Comparison of ENCODE assay signal across 18 cellular contexts in genomic region chr3:112346491-112347122, GRCh38. TPM values are rescaled to one million over a fixed set of nuclear protein-coding genes. Genes with fewer than 3 reads are reported as not detected.
A peak's percentile ranks its signal among the peaks of the same experiment; 100 is the strongest.
DNase-seq lines count a peak whose midpoint lies in the region; ATAC-seq and TF ChIP-seq lines count a peak whose summit lies in the region.
"Had no signal": no experiment of that assay in that cellular context is flagged by ENCODE, and none has a peak within 500 bp of the region (broad histone marks: within the 10 kb centered on the region; RNA-seq: fewer than 3 reads in every experiment).

No MANE protein-coding gene starts in this region.

- H3K18ac ChIP-seq in H9 (ENCODE audit: insufficient read length, low read depth, low read length), result no peak overlapping the region

- no peak for TF ChIP-seq CTCF in H9 (conservative IDR thresholded peaks at IDR 0.05)

- H3K4ac ChIP-seq in H9 (ENCODE audit: low read depth, low read length), result no peak overlapping the region

- peaks cover 14% of the 10 kb centered on the region; the same call in 1 of the 2 replicates for H3K79me2 ChIP-seq in H9 (ENCODE audit: insufficient read depth, low read length)

- H3K4me3 Mint-ChIP-seq in activated naive CD8-positive, alpha-beta T cell, result no peak overlapping the region
- no peak overlapping the region for H3K4me3 Mint-ChIP-seq in activated naive CD8-positive, alpha-beta T cell treated with anti-CD3 and anti-CD28 coated beads for 36 hours
- H3K4me3 Mint-ChIP-seq in H9 (no peak overlapping the region), T-helper 17 cell (no peak overlapping the region)
- no peak overlapping the region for H3K4me3 Mint-ChIP-seq in activated T-helper 17 cell treated with anti-CD3 and anti-CD28 coated beads, Interleukin-2, amount 50 U/mL, for 72 hours
- H3K4me3 Mint-ChIP-seq in stimulated activated naive B cell treated with anti-CD40 and anti-IgM and Interleukin-4, amounts not matched to agents 10 μg/mL and 1 μg/mL and 100 μg/mL, for 72 hours, result peak overlapping the region in 1 of 2 donors; percentile 31
- H3K4me3 Mint-ChIP-seq: CD4-positive, alpha-beta T cell had no signal

- no peak overlapping the region for H2BK15ac ChIP-seq in H9 (ENCODE audit: low read depth, low read length)

- no peak overlapping the region for H4K91ac ChIP-seq in H9 (ENCODE audit: insufficient read length, low read depth, low read length)

- H3K14ac ChIP-seq in H9 (ENCODE audit: insufficient read depth, low read length), result no peak overlapping the region

- no peaks in the 10 kb centered on the region for H3K23me2 ChIP-seq in H9 (ENCODE audit: insufficient read length, low read depth, low read length, poor library complexity, severe bottlenecking)

- H3K27ac ChIP-seq in H9 (ENCODE audit: insufficient read length, low read depth, low read length), result no peak overlapping the region
- H3K27ac ChIP-seq: SJCRH30 had no signal

- H3K27ac Mint-ChIP-seq in activated naive CD8-positive, alpha-beta T cell, result peak overlapping the region; percentile 13
- H3K27ac Mint-ChIP-seq in activated naive CD8-positive, alpha-beta T cell treated with anti-CD3 and anti-CD28 coated beads for 36 hours, result no peak overlapping the region
- H3K27ac Mint-ChIP-seq in H9 (peak overlapping the region; percentile 1 to 19 (median 14); a peak in 5 of 7 replicates), T-helper 17 cell (no peak overlapping the region)
- peak overlapping the region; percentile 3 for H3K27ac Mint-ChIP-seq in activated T-helper 17 cell treated with anti-CD3 and anti-CD28 coated beads, Interleukin-2, amount 50 U/mL, for 72 hours
- peak overlapping the region; percentile 75 for H3K27ac Mint-ChIP-seq in stimulated activated naive B cell treated with anti-CD40 and anti-IgM and Interleukin-4, amounts not matched to agents 10 μg/mL and 1 μg/mL and 100 μg/mL, for 72 hours
- H3K27ac Mint-ChIP-seq: CD4-positive, alpha-beta T cell had no signal

- no peak overlapping the region for H3K4me2 ChIP-seq in H9 (ENCODE audit: insufficient read depth, insufficient read length, low read length)

- peaks cover 7% of the 10 kb centered on the region; the same call in 1 of the 2 replicates for H3K4me1 ChIP-seq in H9 (ENCODE audit: insufficient read depth, low read length)
- H3K4me1 ChIP-seq: BE2C had no signal

- H3K27me3 Mint-ChIP-seq in activated naive CD8-positive, alpha-beta T cell, result no peaks in the 10 kb centered on the region
- H3K27me3 Mint-ChIP-seq in activated naive CD8-positive, alpha-beta T cell treated with anti-CD3 and anti-CD28 coated beads for 36 hours, result no peaks in the 10 kb centered on the region
- H3K27me3 Mint-ChIP-seq in H9 (ENCODE audit: low read depth), result no peaks in the 10 kb centered on the region
- no peaks in the 10 kb centered on the region for H3K27me3 Mint-ChIP-seq in activated T-helper 17 cell treated with anti-CD3 and anti-CD28 coated beads, Interleukin-2, amount 50 U/mL, for 72 hours
- H3K27me3 Mint-ChIP-seq in stimulated activated naive B cell treated with anti-CD40 and anti-IgM and Interleukin-4, amounts not matched to agents 10 μg/mL and 1 μg/mL and 100 μg/mL, for 72 hours, result no peaks in the 10 kb centered on the region
- peaks cover 5% of the 10 kb centered on the region for H3K27me3 Mint-ChIP-seq in T-helper 17 cell
- H3K27me3 Mint-ChIP-seq: CD4-positive, alpha-beta T cell had no signal

- H3K23ac ChIP-seq in H9 (ENCODE audit: insufficient read length, low read depth, low read length), result no peak overlapping the region

- H2AK5ac ChIP-seq in H9 (ENCODE audit: insufficient read length, low read length), result no peak overlapping the region

- H4K5ac ChIP-seq in H9 (ENCODE audit: insufficient read length, low read depth, low read length), result no peak overlapping the region

- H2BK20ac ChIP-seq in H9 (ENCODE audit: low read depth, low read length, poor library complexity, severe bottlenecking), result no peak overlapping the region

- H3K9me3 Mint-ChIP-seq in activated naive CD8-positive, alpha-beta T cell (ENCODE audit: low read depth), result peaks cover 8% of the 10 kb centered on the region
- H3K9me3 Mint-ChIP-seq in activated naive CD8-positive, alpha-beta T cell treated with anti-CD3 and anti-CD28 coated beads for 36 hours, result peaks cover 4% of the 10 kb centered on the region
- peaks cover 0 to 4% of the 10 kb centered on the region in 2 experiments; a peak in 3 of 5 replicates for H3K9me3 Mint-ChIP-seq in H9
- no peaks in the 10 kb centered on the region for H3K9me3 Mint-ChIP-seq in activated T-helper 17 cell treated with anti-CD3 and anti-CD28 coated beads, Interleukin-2, amount 50 U/mL, for 72 hours
- H3K9me3 Mint-ChIP-seq in stimulated activated naive B cell treated with anti-CD40 and anti-IgM and Interleukin-4, amounts not matched to agents 10 μg/mL and 1 μg/mL and 100 μg/mL, for 72 hours, result peaks cover 5 to 7% of the 10 kb centered on the region in 2 donors

- H2BK5ac ChIP-seq in H9 (ENCODE audit: insufficient read length, low read length), result no peak overlapping the region

- DNase-seq in activated naive CD8-positive, alpha-beta T cell treated with anti-CD3 and anti-CD28 coated beads for 36 hours, result no peak
- DNase-seq in H9 (no peak), middle frontal gyrus (ENCODE audit: extremely low spot score, low spot score) (no peak), T-helper 17 cell (no peak)
- no peak for DNase-seq in stimulated activated naive B cell treated with anti-CD40 and anti-IgM and Interleukin-4, amounts not matched to agents 10 μg/mL and 1 μg/mL and 100 μg/mL, for 72 hours
- DNase-seq: BE2C; CD4-positive, alpha-beta T cell; NCI-H1436; NCI-H2029; NCI-H2171 treated with DMSO at 0.1 percent for 48 hours; NCI-H446 treated with DMSO at 0.1 percent for 48 hours; NK-92 treated with Interleukin-12 subunit alpha and Interleukin-12 subunit beta, amount 100 ng/mL, for 24 hours; RPMI8226; SJCRH30 had no signal

- no CpG with 5 or more reads among the region's 3 CpGs for WGBS in H9 (ENCODE audit: extremely low coverage, insufficient read length, low lambda C conversion rate)

- no peak overlapping the region for H3K56ac ChIP-seq in H9 (ENCODE audit: insufficient read length, low read depth, low read length)

- H4K8ac ChIP-seq in H9 (replicated peaks; ENCODE audit: insufficient read length, low read depth, low read length), result no peak overlapping the region

- peaks cover 39% of the 10 kb centered on the region for H3K4me1 Mint-ChIP-seq in activated naive CD8-positive, alpha-beta T cell (ENCODE audit: low read depth)
- H3K4me1 Mint-ChIP-seq in activated naive CD8-positive, alpha-beta T cell treated with anti-CD3 and anti-CD28 coated beads for 36 hours, result peaks cover 37% of the 10 kb centered on the region
- H3K4me1 Mint-ChIP-seq in H9 (peaks cover 34 to 46% of the 10 kb centered on the region in 2 experiments), T-helper 17 cell (peaks cover 4% of the 10 kb centered on the region)
- H3K4me1 Mint-ChIP-seq in activated T-helper 17 cell treated with anti-CD3 and anti-CD28 coated beads, Interleukin-2, amount 50 U/mL, for 72 hours, result peaks cover 9% of the 10 kb centered on the region
- peaks cover 38 to 65% of the 10 kb centered on the region in 2 donors for H3K4me1 Mint-ChIP-seq in stimulated activated naive B cell treated with anti-CD40 and anti-IgM and Interleukin-4, amounts not matched to agents 10 μg/mL and 1 μg/mL and 100 μg/mL, for 72 hours

- H2BK12ac ChIP-seq in H9 (ENCODE audit: insufficient read length, low read depth, low read length), result no peak overlapping the region

- H3K27me3 ChIP-seq in H9 (ENCODE audit: insufficient read depth, low read length), result no peaks in the 10 kb centered on the region
- H3K27me3 ChIP-seq: BE2C, SJCRH30 had no signal

- H3K9me3 ChIP-seq in H9 (ENCODE audit: control insufficient read depth, low read depth, low read length) (no peaks in the 10 kb centered on the region), T-helper 17 cell (ENCODE audit: control insufficient read depth, low read length, poor library complexity, severe bottlenecking) (no peaks in the 10 kb centered on the region)
- H3K9me3 ChIP-seq: BE2C, SJCRH30 had no signal

- no peak overlapping the region for H2AFZ ChIP-seq in H9 (ENCODE audit: low read length)

- no peak overlapping the region for H2BK120ac ChIP-seq in H9 (ENCODE audit: low read depth, low read length, poor library complexity, severe bottlenecking)

- no peaks in the 10 kb centered on the region for H4K20me1 ChIP-seq in H9 (ENCODE audit: control insufficient read depth, insufficient read depth, insufficient read length)

- no peak overlapping the region for H3T11ph ChIP-seq in H9 (ENCODE audit: low read length)

- ATAC-seq in activated T-helper 17 cell treated with anti-CD3 and anti-CD28 coated beads, Interleukin-2, amount 50 U/mL, for 72 hours (replicated peaks), result no peak
- peak; percentile 49 to 65 for ATAC-seq in stimulated activated naive B cell treated with anti-CD40 and anti-IgM and Interleukin-4, amounts not matched to agents 10 μg/mL and 1 μg/mL and 100 μg/mL, for 72 hours (replicated peaks)
- ATAC-seq in T-helper 17 cell, result no peak
- ATAC-seq: HCT116, K562 had no signal

- peaks cover 47% of the 10 kb centered on the region for H3K36me3 Mint-ChIP-seq in activated naive CD8-positive, alpha-beta T cell
- H3K36me3 Mint-ChIP-seq in activated naive CD8-positive, alpha-beta T cell treated with anti-CD3 and anti-CD28 coated beads for 36 hours, result peaks cover 82% of the 10 kb centered on the region
- H3K36me3 Mint-ChIP-seq in H9 (ENCODE audit: insufficient read depth in 1 of 3, low read depth in 3 of 3) (peaks cover 61 to 83% (median 82%) of the 10 kb centered on the region in 3 experiments), T-helper 17 cell (ENCODE audit: low read depth) (peaks cover 8% of the 10 kb centered on the region)
- H3K36me3 Mint-ChIP-seq in activated T-helper 17 cell treated with anti-CD3 and anti-CD28 coated beads, Interleukin-2, amount 50 U/mL, for 72 hours (ENCODE audit: low read depth), result peaks cover 94% of the 10 kb centered on the region
- H3K36me3 Mint-ChIP-seq in stimulated activated naive B cell treated with anti-CD40 and anti-IgM and Interleukin-4, amounts not matched to agents 10 μg/mL and 1 μg/mL and 100 μg/mL, for 72 hours, result peaks cover 51 to 83% of the 10 kb centered on the region in 2 donors

- peaks cover 9% of the 10 kb centered on the region for H3K79me1 ChIP-seq in H9 (ENCODE audit: insufficient read depth, low read depth, low read length, poor library complexity, severe bottlenecking)

- H3K9ac ChIP-seq in H9 (ENCODE audit: extremely low read depth, insufficient read length, low read length), result no peak overlapping the region

RNA-seq across cellular contexts. Expression of gene CD200, which starts 13.7 kb away (rescaled TPM):
- total RNA-seq in activated naive CD8-positive, alpha-beta T cell treated with anti-CD3 and anti-CD28 coated beads for 36 hours, result 10 to 100 TPM; 32.7 to 33.6 TPM
- total RNA-seq in H9 (2021), result 51.6 and 56.0 TPM in 2 replicates
- total RNA-seq in activated T-helper 17 cell treated with anti-CD3 and anti-CD28 coated beads, Interleukin-2, amount 50 U/mL, for 72 hours, result 10 to 100 TPM in 1 of 2 donors, 1 to 10 TPM in 1; 5.1 to 26.8 TPM
- 1 to 10 TPM; 1.7 to 2.8 TPM for total RNA-seq in T-helper 17 cell
- total RNA-seq: SJCRH30 had no signal

RNA-seq across cellular contexts. Expression of gene SLC9C1, which starts 52.6 kb away (rescaled TPM):
- not detected for total RNA-seq in activated naive CD8-positive, alpha-beta T cell treated with anti-CD3 and anti-CD28 coated beads for 36 hours
- 0.15 and 0.50 TPM in 2 replicates for total RNA-seq in H9 (2021)
- total RNA-seq in activated T-helper 17 cell treated with anti-CD3 and anti-CD28 coated beads, Interleukin-2, amount 50 U/mL, for 72 hours, result not detected
- total RNA-seq in T-helper 17 cell, result not detected
- total RNA-seq: CD4-positive, alpha-beta T cell; K562; SJCRH30 had no signal

Comparison
In these comparisons a context has a peak if more than half of its experiments do, and no peak if none do; other contexts are left out.
1. H3K27ac Mint-ChIP-seq: peak in activated naive CD8-positive, alpha-beta T cell (single experiment), H9 (3 of 3), activated T-helper 17 cell treated with anti-CD3 and anti-CD28 coated beads, Interleukin-2, amount 50 U/mL, for 72 hours (single experiment) and stimulated activated naive B cell treated with anti-CD40 and anti-IgM and Interleukin-4, amounts not matched to agents 10 μg/mL and 1 μg/mL and 100 μg/mL, for 72 hours (single experiment); none in activated naive CD8-positive, alpha-beta T cell treated with anti-CD3 and anti-CD28 coated beads for 36 hours (single experiment) and T-helper 17 cell (single experiment).
2. ATAC-seq: peak in stimulated activated naive B cell treated with anti-CD40 and anti-IgM and Interleukin-4, amounts not matched to agents 10 μg/mL and 1 μg/mL and 100 μg/mL, for 72 hours (2 of 2); none in activated T-helper 17 cell treated with anti-CD3 and anti-CD28 coated beads, Interleukin-2, amount 50 U/mL, for 72 hours (single experiment) and T-helper 17 cell (single experiment).